8 cellular contexts compared by ENCODE assay signal in the genomic region with DNA sequence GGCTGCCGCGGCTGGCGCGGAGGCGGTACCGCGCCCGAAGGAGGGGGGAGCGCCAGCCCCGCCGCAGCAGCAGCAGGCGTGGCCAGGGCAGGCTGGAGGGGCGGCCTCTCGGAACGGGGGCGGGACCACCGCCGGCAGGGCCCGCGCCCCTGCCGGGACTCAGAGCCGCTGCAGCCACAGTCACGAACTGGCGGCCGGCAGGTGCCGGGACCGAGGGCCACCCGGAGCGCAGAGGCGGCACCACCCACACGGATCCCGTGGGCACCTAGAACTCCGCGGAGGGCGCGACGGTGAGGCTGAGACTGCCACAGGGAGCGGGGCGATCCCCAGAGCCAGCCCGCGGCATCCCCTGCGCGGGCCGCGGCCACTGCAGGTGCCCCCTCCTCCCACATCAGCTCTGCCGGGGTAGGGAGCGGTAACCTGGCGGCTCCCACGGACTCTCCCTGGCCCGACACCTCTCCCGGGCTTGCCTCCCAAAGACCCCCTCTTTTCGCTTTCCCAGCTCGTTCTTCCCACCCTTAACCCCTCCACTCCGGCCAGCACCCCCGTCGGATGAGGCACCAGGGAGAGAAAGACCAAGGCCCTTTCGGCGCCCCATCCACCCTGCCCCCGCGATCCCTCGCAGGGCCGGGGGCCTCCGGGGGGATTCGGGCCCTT. TPM values are rescaled to one million over a fixed set of nuclear protein-coding genes. Genes with fewer than 3 reads are reported as not detected.
DNase-seq lines count a peak whose midpoint lies in the region; ATAC-seq and TF ChIP-seq lines count a peak whose summit lies in the region.

A gene (plus strand): TSS at position 162 of the 657 bp plus-strand sequence. CDS start 944 bp downstream, outside the sequence.

- H3K36me3 Mint-ChIP-seq in endodermal cell (ENCODE audit: low read depth) = no peaks in the 10 kb centered on the region

- no peak within 1 kb of the TSS for H3K27ac ChIP-seq in endodermal cell (ENCODE audit: low read depth, low read length)

- no peak within 1 kb of the TSS for H3K27ac Mint-ChIP-seq in endodermal cell

- peak; percentile 68 for ATAC-seq in GM18858 (IDR thresholded peaks at IDR 0.05; ENCODE audit: unreplicated experiment)
- ATAC-seq in HG03159 (IDR thresholded peaks at IDR 0.05; ENCODE audit: unreplicated experiment) = peak; percentile 84

- no peaks in the 10 kb centered on the region for H3K9me3 Mint-ChIP-seq in endodermal cell

- peaks cover 2% of the 10 kb centered on the region for H3K4me1 Mint-ChIP-seq in endodermal cell

- no peaks in the 10 kb centered on the region for H3K9me3 ChIP-seq in endodermal cell (ENCODE audit: control insufficient read depth, low read length)
- no peaks in the 10 kb centered on the region for H3K9me3 ChIP-seq in mucosa of stomach (ENCODE audit: control insufficient read depth, low read length)

- no peak within 1 kb of the TSS for H3K9ac ChIP-seq in endodermal cell (ENCODE audit: extremely low read depth, low read length, poor library complexity, severe bottlenecking)
- H3K9ac ChIP-seq in mucosa of stomach (ENCODE audit: low read length) = peak within 1 kb of the TSS; percentile 22

- DNase-seq in A172 (ENCODE audit: low spot score) (peak; percentile 42), NCI-H526 treated with DMSO at 0.1 percent for 48 hours (lab: John Stamatoyannopoulos, UW) (peak; percentile 64), endodermal cell (peak; percentile 90)
- peak; percentile 44 to 53 for DNase-seq in activated CD8-positive, alpha-beta memory T cell treated with anti-CD3 and anti-CD28 coated beads for 4 hours (ENCODE audit: low read depth in 2 of 2)
- peak; percentile 41 for DNase-seq in stimulated activated CD8-positive, alpha-beta memory T cell treated with anti-CD3 and anti-CD28 coated beads, Interleukin-7, amount 100 ng/mL, for 24 hours (ENCODE audit: low read depth)

- WGBS in endodermal cell (ENCODE audit: insufficient coverage in 1 of 2, insufficient read length in 1 of 2), 2 experiments = 1% methylated on average over 37 to 64 of the region's 64 CpGs

- H3K4me3 ChIP-seq in endodermal cell (ENCODE audit: low read length) = peak within 1 kb of the TSS; percentile 73
- H3K4me3 ChIP-seq in mucosa of stomach (ENCODE audit: low read length) = peak within 1 kb of the TSS; percentile 8

- peaks cover 84% of the 10 kb centered on the region for H3K27me3 Mint-ChIP-seq in endodermal cell (ENCODE audit: insufficient read depth)

- H3K36me3 ChIP-seq in endodermal cell (ENCODE audit: control insufficient read depth, insufficient read depth, low read length) (no peaks in the 10 kb centered on the region), mucosa of stomach (ENCODE audit: control insufficient read depth, insufficient read depth, low read length) (no peaks in the 10 kb centered on the region)

- H3K4me3 Mint-ChIP-seq in endodermal cell = peak within 1 kb of the TSS; percentile 45

- peak; percentile 61 for TF ChIP-seq CTCF in endodermal cell (conservative IDR thresholded peaks at IDR 0.05)

- peaks cover 94% of the 10 kb centered on the region for H3K27me3 ChIP-seq in endodermal cell (ENCODE audit: control insufficient read depth, insufficient read depth, low read length, poor library complexity, severe bottlenecking)
- peaks cover 66% of the 10 kb centered on the region for H3K27me3 ChIP-seq in mucosa of stomach (ENCODE audit: control insufficient read depth, insufficient read depth, low read length)

- H3K4me1 ChIP-seq in endodermal cell (ENCODE audit: control insufficient read depth, insufficient read depth, low read length) (no peaks in the 10 kb centered on the region), mucosa of stomach (ENCODE audit: control insufficient read depth, insufficient read depth, low read length) (peaks cover 9% of the 10 kb centered on the region)

RNA-seq across cellular contexts. Expression of the gene that starts here (rescaled TPM):
- 0.36 and 0.72 TPM in 2 replicates for total RNA-seq in A172 (2014; rRNA removed; shearing (Covaris generic))
- under 1 TPM; 0.62 to 0.97 TPM for total RNA-seq in endodermal cell
- polyA plus RNA-seq in endodermal cell (2013, experiment 1 of 2) = 0.18 TPM
- polyA plus RNA-seq in endodermal cell (2013, experiment 2 of 2) = 0.21 TPM

Comparison
In these comparisons a context has a peak if more than half of its experiments do, and no peak if none do; other contexts are left out.
1. Peak in DNase-seq in A172; RNA of the gene not detected or under 1 TPM.
2. Peak in DNase-seq and H3K4me3 ChIP-seq in endodermal cell; RNA of the gene not detected or under 1 TPM.